In the genomic region with DNA sequence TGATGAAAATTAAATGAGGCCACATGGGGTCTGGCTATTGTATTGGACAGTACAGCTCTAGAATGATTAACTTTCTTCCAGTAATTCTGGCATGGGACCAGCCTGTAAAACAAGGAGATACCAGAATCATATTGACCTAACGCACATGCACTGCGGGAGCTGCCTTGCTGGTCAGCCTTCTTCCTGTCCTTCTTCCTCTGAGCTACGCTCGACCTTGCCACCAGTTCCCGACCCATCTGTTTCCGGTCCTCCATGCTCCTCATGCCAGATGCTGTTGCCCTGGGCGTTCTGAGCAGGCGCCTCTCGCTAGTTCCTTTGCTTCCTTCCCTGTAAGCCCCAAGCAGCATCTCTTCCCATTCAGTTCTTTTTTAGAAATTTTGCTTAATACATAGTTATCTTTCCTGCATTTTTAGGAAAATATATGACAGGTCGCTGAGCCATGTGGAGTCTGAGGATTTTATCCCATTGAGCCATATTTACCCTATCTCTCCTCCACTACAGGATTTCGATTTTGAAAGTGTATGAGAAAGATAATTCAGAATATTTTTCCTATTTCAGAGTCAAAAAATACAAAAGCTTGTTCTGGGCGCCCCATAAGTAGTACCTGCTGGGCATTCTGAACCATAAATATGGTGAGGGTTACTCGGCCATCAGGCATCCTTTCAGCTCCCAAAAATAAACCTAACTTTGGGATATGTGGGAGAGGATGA, we compare ENCODE assay signal across 8 cellular contexts. TPM values are rescaled to one million over a fixed set of nuclear protein-coding genes. Genes with fewer than 3 reads are reported as not detected.
DNase-seq lines count a peak whose midpoint lies in the region; ATAC-seq, FAIRE-seq and TF ChIP-seq lines count a peak whose summit lies in the region.

No MANE protein-coding gene starts in this region.

- no peak for FAIRE-seq in urothelium cell line (lab: Jason Lieb, UNC)

- peak overlapping the region; percentile 64 to 87 (median 74) for H3K4me3 Mint-ChIP-seq in immature natural killer cell
- peak overlapping the region; percentile 38 for H3K4me3 Mint-ChIP-seq in stimulated activated memory B cell treated with anti-CD40 and anti-IgM and Interleukin-4, amounts not matched to agents 10 μg/mL and 1 μg/mL and 100 μg/mL, for 72 hours

- peak overlapping the region in 2 of 6 donors; percentile 57 to 62 for H3K27ac Mint-ChIP-seq in immature natural killer cell
- H3K27ac Mint-ChIP-seq in stimulated activated memory B cell treated with anti-CD40 and anti-IgM and Interleukin-4, amounts not matched to agents 10 μg/mL and 1 μg/mL and 100 μg/mL, for 72 hours: no peak overlapping the region

- peaks cover 14 to 19% of the 10 kb centered on the region in 2 donors for H3K4me1 Mint-ChIP-seq in immature natural killer cell
- peaks cover 21% of the 10 kb centered on the region for H3K4me1 Mint-ChIP-seq in stimulated activated memory B cell treated with anti-CD40 and anti-IgM and Interleukin-4, amounts not matched to agents 10 μg/mL and 1 μg/mL and 100 μg/mL, for 72 hours

- DNase-seq in immature natural killer cell (no peak), DMS53 treated with DMSO at 0.1 percent for 48 hours (lab: John Stamatoyannopoulos, UW; ENCODE audit: unreplicated experiment) (no peak), urothelium cell line (ENCODE audit: low spot score) (no peak)
- no peak for DNase-seq in activated CD4-positive, alpha-beta T cell treated with anti-CD3 and anti-CD28 coated beads, Interleukin-2, amount 50 U/mL, for 48 hours

- no peaks in the 10 kb centered on the region for H3K36me3 Mint-ChIP-seq in immature natural killer cell
- no peaks in the 10 kb centered on the region for H3K36me3 Mint-ChIP-seq in stimulated activated memory B cell treated with anti-CD40 and anti-IgM and Interleukin-4, amounts not matched to agents 10 μg/mL and 1 μg/mL and 100 μg/mL, for 72 hours

- no peaks in the 10 kb centered on the region for H3K9me3 Mint-ChIP-seq in immature natural killer cell
- no peaks in the 10 kb centered on the region for H3K9me3 Mint-ChIP-seq in stimulated activated memory B cell treated with anti-CD40 and anti-IgM and Interleukin-4, amounts not matched to agents 10 μg/mL and 1 μg/mL and 100 μg/mL, for 72 hours

- no peak for TF ChIP-seq CTCF in VCaP (conservative IDR thresholded peaks at IDR 0.05)

- H3K27me3 Mint-ChIP-seq in immature natural killer cell (ENCODE audit: low read depth in 3 of 3): peaks cover 2 to 5% (median 5%) of the 10 kb centered on the region in 3 donors
- peaks cover 17% of the 10 kb centered on the region for H3K27me3 Mint-ChIP-seq in stimulated activated memory B cell treated with anti-CD40 and anti-IgM and Interleukin-4, amounts not matched to agents 10 μg/mL and 1 μg/mL and 100 μg/mL, for 72 hours

- peak overlapping the region; percentile 86 for H3K27ac ChIP-seq in VCaP

- ATAC-seq in GM19395 (IDR thresholded peaks at IDR 0.05; ENCODE audit: unreplicated experiment) (peak; percentile 33), HG03442 (IDR thresholded peaks at IDR 0.05; ENCODE audit: unreplicated experiment) (no peak)
- no peak for ATAC-seq in stimulated activated memory B cell treated with anti-CD40 and anti-IgM and Interleukin-4, amounts not matched to agents 10 μg/mL and 1 μg/mL and 100 μg/mL, for 72 hours

RNA-seq across cellular contexts. Expression of gene TNFRSF19, which starts 38.6 kb away (rescaled TPM):
- under 1 TPM in 2 of 3 donors, not detected in 1; 0.19 to 0.27 TPM for polyA plus RNA-seq in immature natural killer cell
